ENCODE assay signal across 9 cellular contexts in genomic region chr12:6925543-6926279, GRCh38. TPM values are rescaled to one million over a fixed set of nuclear protein-coding genes. Genes with fewer than 3 reads are reported as not detected.
A peak's percentile ranks its signal among the peaks of the same experiment; 100 is the strongest.
DNase-seq lines count a peak whose midpoint lies in the region; ATAC-seq and TF ChIP-seq lines count a peak whose summit lies in the region.
"Had no signal": no experiment of that assay in that cellular context is flagged by ENCODE, and none has a peak within 500 bp of the region (broad histone marks: within the 10 kb centered on the region; RNA-seq: fewer than 3 reads in every experiment).

No MANE protein-coding gene starts in this region.

- no peaks in the 10 kb centered on the region for H4K20me1 ChIP-seq in mammary epithelial cell (ENCODE audit: insufficient read depth, low read length)

- no peak for ATAC-seq in HG02678 (IDR thresholded peaks at IDR 0.05; ENCODE audit: unreplicated experiment)

- H3K27ac ChIP-seq in mammary epithelial cell (ENCODE audit: insufficient read depth, low read depth, low read length) (peak overlapping the region; percentile 65), sigmoid colon (peak overlapping the region; percentile 97 to 100 (median 99))

- H2AFZ ChIP-seq in mammary epithelial cell (ENCODE audit: low read depth, low read length) = peak overlapping the region; percentile 76

- H3K36me3 ChIP-seq in mammary epithelial cell (ENCODE audit: insufficient read depth, low read length) (no peaks in the 10 kb centered on the region), sigmoid colon (peaks cover 0 to 24% (median 3%) of the 10 kb centered on the region in 4 donors)

- intact Hi-C loops in mammary epithelial cell (cut with micrococcal nuclease) (loop anchor here (1.0 to 2.0 kb wide), 3 partner anchors 34 to 263 kb away; partner anchors contain the start of genes PEX5 and SPSB2), sigmoid colon (cut with DNase I) (loop anchor here (2.0 kb wide), 2 partner anchors 39 to 57 kb away; no protein-coding TSS in a partner anchor), posterior vena cava (cut with DNase I) (loop anchor here (2.0 to 5.0 kb wide), 2 partner anchors 43 to 58 kb away; partner anchors contain the start of gene TPI1 (in 1 of the 2))

- TF ChIP-seq EP300 in sigmoid colon (IDR thresholded peaks at IDR 0.05) = peak in 2 of 4 donors; percentile 10 to 14

- H3K27me3 ChIP-seq in mammary epithelial cell (ENCODE audit: insufficient read depth, low read length) (no peaks in the 10 kb centered on the region), sigmoid colon (no peaks in the 10 kb centered on the region)

- in situ Hi-C loops in mammary epithelial cell (cut with MboI; ENCODE audit: low sequenced_read_pairs in 2 of 2) = no loop called here

- H3K4me1 ChIP-seq in mammary epithelial cell (ENCODE audit: insufficient read depth, low read length) (peaks cover 48% of the 10 kb centered on the region), sigmoid colon (peaks cover 4 to 58% (median 51%) of the 10 kb centered on the region in 4 donors)

- WGBS in mammary epithelial cell (ENCODE audit: low coverage, missing lambda C conversion rate) = 3% methylated on average over 5 of the region's 8 CpGs
- WGBS in sigmoid colon, 2 donors = 13 to 45% methylated on average over 8 of the region's 8 CpGs

- TF ChIP-seq CTCF in mammary epithelial cell (conservative IDR thresholded peaks at IDR 0.05 in 1 of 2, IDR thresholded peaks at IDR 0.05 in 1 of 2; ENCODE audit: extremely low read depth in 1 of 2, insufficient read depth in 1 of 2, low read depth in 1 of 2, low read length in 2 of 2) = no peak
- TF ChIP-seq CTCF in sigmoid colon (IDR thresholded peaks at IDR 0.05) = peak in 1 of 4 experiments; percentile 24

- H3K4me3 ChIP-seq in mammary epithelial cell (replicated peaks in 1 of 3; ENCODE audit: insufficient read depth in 1 of 3, low read depth in 2 of 3, low read length in 3 of 3) (peak overlapping the region; percentile 52 to 67 (median 63)), iPS-18c (ENCODE audit: insufficient read depth, low read depth, low read length) (peak overlapping the region; percentile 64), sigmoid colon (peak overlapping the region; percentile 84 to 99 (median 98))

- dilution Hi-C loops in mammary epithelial cell (cut with HindIII; ENCODE audit: low sequenced_read_pairs) = no loop called here

- CTCF ChIA-PET in mammary epithelial cell (lab: Charles Lee; ENCODE audit: low non-redundant PET) = interaction anchor here (0.5 to 3.0 kb wide), 6 partner anchors 12 to 53 kb away, joined by 3 to 35 read pairs (median 3); no protein-coding TSS in a partner anchor

- BruUV-seq in mammary epithelial cell (replicated peaks; lab: Mats Ljungman, UMichigan) = no TSS peak

- H3K9ac ChIP-seq in mammary epithelial cell (ENCODE audit: insufficient read depth, low read length) = peak overlapping the region; percentile 54

- DNase-seq in DMS 273 (lab: John Stamatoyannopoulos, UW; ENCODE audit: unreplicated experiment) (peak; percentile 75), NCI-H1105 (lab: John Stamatoyannopoulos, UW) (peak; percentile 23), mammary epithelial cell (peak; percentile 85), sigmoid colon (peak; percentile 95), posterior vena cava (ENCODE audit: low spot score) (no peak), OCI-M2 (lab: John Stamatoyannopoulos, UW; ENCODE audit: unreplicated experiment) (no peak)

- H3K79me2 ChIP-seq in mammary epithelial cell (ENCODE audit: insufficient read depth, low read length) = peaks cover 38% of the 10 kb centered on the region

- peak in 1 of 2 donors; percentile 28 for TF ChIP-seq POLR2A in sigmoid colon (IDR thresholded peaks at IDR 0.05)

- no peaks in the 10 kb centered on the region for H3K9me3 ChIP-seq in mammary epithelial cell (replicated peaks; ENCODE audit: insufficient read depth, low read length)
- H3K9me3 ChIP-seq in iPS-18c (ENCODE audit: control insufficient read depth, insufficient read depth, low read length) = no peaks in the 10 kb centered on the region
- no peaks in the 10 kb centered on the region for H3K9me3 ChIP-seq in sigmoid colon

- peak overlapping the region; percentile 90 for H3K4me2 ChIP-seq in mammary epithelial cell (ENCODE audit: insufficient read depth, low read depth, low read length)

RNA-seq across cellular contexts. Expression of gene ATN1, which starts 2.0 kb away (rescaled TPM):
- total RNA-seq in mammary epithelial cell (10 to 100 TPM; 12.2 to 73.5 TPM), sigmoid colon (100 to 1,000 TPM in 1 of 4 donors, 10 to 100 TPM in 3; 46.4 to 138 (median 60.3) TPM), posterior vena cava (100 to 1,000 TPM in 1 of 2 donors, 10 to 100 TPM in 1; 97.0 to 106 TPM)
- polyA plus RNA-seq in mammary epithelial cell (10.4 TPM), sigmoid colon (10 to 100 TPM; 30.1 to 78.8 (median 33.0) TPM)
- 56.5 TPM for polyA minus RNA-seq in mammary epithelial cell

RNA-seq across cellular contexts. Expression of gene ENO2, which starts 11.3 kb away (rescaled TPM):
- total RNA-seq in mammary epithelial cell (1 to 10 TPM; 1.7 to 7.5 TPM), sigmoid colon (10 to 100 TPM; 26.3 to 37.5 (median 35.0) TPM), posterior vena cava (10 to 100 TPM; 45.6 to 57.1 TPM)
- polyA plus RNA-seq in mammary epithelial cell (8.3 TPM), sigmoid colon (10 to 100 TPM in 1 of 3 donors, 1 to 10 TPM in 2; 1.8 to 15.6 (median 3.0) TPM)
- polyA minus RNA-seq in mammary epithelial cell = 62.6 TPM

RNA-seq across cellular contexts. Expression of gene RNU7-1, which starts 17.9 kb away (rescaled TPM):
- total RNA-seq in mammary epithelial cell (not detected), sigmoid colon (not detected), posterior vena cava (not detected)
- polyA plus RNA-seq in mammary epithelial cell (not detected), sigmoid colon (not detected)
- not detected for polyA minus RNA-seq in mammary epithelial cell
- total RNA-seq: T-helper 2 cell treated with Interferon-gamma antibody and Interleukin-4, amounts not matched to agents 100 ng/mL and 5 ng/mL, for 36 hours had no signal

RNA-seq across cellular contexts. Expression of gene C12orf57, which starts 18.1 kb away (rescaled TPM):
- total RNA-seq in mammary epithelial cell (10 to 100 TPM; 31.3 to 61.3 TPM), sigmoid colon (100 to 1,000 TPM; 465 to 697 (median 652) TPM), posterior vena cava (100 to 1,000 TPM; 189 to 206 TPM)
- polyA plus RNA-seq in mammary epithelial cell (128 TPM), sigmoid colon (100 to 1,000 TPM; 305 to 810 (median 418) TPM)
- 27.8 TPM for polyA minus RNA-seq in mammary epithelial cell

RNA-seq across cellular contexts. Expression of gene LRRC23, which starts 21.1 kb away (rescaled TPM):
- 1 to 10 TPM; 4.3 to 4.7 TPM for total RNA-seq in mammary epithelial cell
- polyA plus RNA-seq in mammary epithelial cell = 4.2 TPM
- polyA minus RNA-seq in mammary epithelial cell = 14.7 TPM
- 10 to 100 TPM; 12.2 to 21.0 (median 13.5) TPM for total RNA-seq in sigmoid colon
- polyA plus RNA-seq in sigmoid colon = 10 to 100 TPM in 1 of 3 donors, 1 to 10 TPM in 2; 5.3 to 11.4 (median 5.5) TPM
- total RNA-seq in posterior vena cava = 1 to 10 TPM; 5.3 to 6.7 TPM

Comparison
In these comparisons a context has a peak if more than half of its experiments do, and no peak if none do; other contexts are left out.
1. DNase-seq: peak in DMS 273 (single experiment), NCI-H1105 (single experiment), mammary epithelial cell (single experiment) and sigmoid colon (single experiment); none in posterior vena cava (single experiment) and OCI-M2 (single experiment).
2. Peak in every context shown above with its lines, with median percentiles within 50 percentile points of each other: H3K4me3 ChIP-seq.